In the genomic region with DNA sequence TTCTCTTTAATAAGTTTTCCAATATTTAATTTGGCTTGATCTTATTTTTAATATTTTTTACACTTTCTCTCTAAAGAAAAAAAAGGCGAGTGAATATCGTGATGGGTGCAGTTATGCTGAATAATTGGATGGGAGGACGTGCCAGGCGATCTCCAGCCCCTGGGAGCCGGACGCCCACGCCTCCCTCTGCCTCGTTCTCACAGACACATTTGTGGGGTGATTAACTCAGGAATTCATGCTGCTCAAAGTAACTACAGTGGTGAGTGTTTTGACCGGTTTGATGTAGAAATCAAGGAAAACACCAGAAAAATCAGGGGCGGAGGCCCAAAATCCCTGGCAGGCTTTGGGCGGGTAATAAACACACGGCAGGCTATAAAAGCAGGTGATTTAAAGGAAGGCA, we compare ENCODE assay signal across 11 cellular contexts.
"Had no signal": no experiment of that assay in that cellular context is flagged by ENCODE, and none has a peak within 500 bp of the region (broad histone marks: within the 10 kb centered on the region; RNA-seq: fewer than 3 reads in every experiment).

No MANE protein-coding gene starts in this region.

- H3K4me3 Mint-ChIP-seq: activated CD4-positive, alpha-beta T cell treated with anti-CD3 and anti-CD28 coated beads, Interleukin-2, amount 10 ng/mL, durations not matched to agents 24 days and 14 days; activated T-helper 1 cell treated with anti-CD3 and anti-CD28 coated beads, Interleukin-12 subunit alpha, Interleukin-12 subunit beta, Interleukin-2, Interleukin-4 antibody, amounts not matched to agents 30 ng/mL and 10 ng/mL and 1 ng/mL, durations not matched to agents 14 hours and 24 hours and 36 hours; endodermal cell; naive thymus-derived CD8-positive, alpha-beta T cell; WTC11 had no signal

- H3K27me3 Mint-ChIP-seq: activated CD4-positive, alpha-beta T cell treated with anti-CD3 and anti-CD28 coated beads, Interleukin-2, amount 10 ng/mL, durations not matched to agents 24 days and 14 days had no signal

- ATAC-seq: mucosa of descending colon; naive thymus-derived CD8-positive, alpha-beta T cell; SK-N-SH treated with all-trans-retinoic acid at 6 μM for 48 hours; WTC11 had no signal

- H3K27ac Mint-ChIP-seq: activated CD4-positive, alpha-beta T cell treated with anti-CD3 and anti-CD28 coated beads, Interleukin-2, amount 10 ng/mL, durations not matched to agents 24 days and 14 days; activated T-helper 1 cell treated with anti-CD3 and anti-CD28 coated beads, Interleukin-12 subunit alpha, Interleukin-12 subunit beta, Interleukin-2, Interleukin-4 antibody, amounts not matched to agents 30 ng/mL and 10 ng/mL and 1 ng/mL, durations not matched to agents 14 hours and 24 hours and 36 hours; endodermal cell; naive thymus-derived CD8-positive, alpha-beta T cell; WTC11 had no signal

- H3K4me1 Mint-ChIP-seq: activated CD4-positive, alpha-beta T cell treated with anti-CD3 and anti-CD28 coated beads, Interleukin-2, amount 10 ng/mL, durations not matched to agents 24 days and 14 days had no signal

- H3K36me3 Mint-ChIP-seq: naive thymus-derived CD8-positive, alpha-beta T cell had no signal

- H3K4me3 ChIP-seq: mucosa of descending colon had no signal

- DNase-seq: activated CD4-positive, alpha-beta T cell treated with anti-CD3 and anti-CD28 coated beads, Interleukin-2, amount 10 ng/mL, durations not matched to agents 24 days and 14 days; activated naive CD4-positive, alpha-beta T cell; cerebellar nuclear complex; endodermal cell; naive thymus-derived CD8-positive, alpha-beta T cell; SHP77; stimulated activated naive CD4-positive, alpha-beta T cell had no signal
